In genomic region chrX:124098089-124098488, GRCh38 we compare ENCODE assay signal across 8 cellular contexts.
A peak's percentile ranks its signal among the peaks of the same experiment; 100 is the strongest.
DNase-seq lines count a peak whose midpoint lies in the region; ATAC-seq and TF ChIP-seq lines count a peak whose summit lies in the region.

No MANE protein-coding gene starts in this region.

- H3K27me3 ChIP-seq in CD4-positive, alpha-beta memory T cell (ENCODE audit: insufficient read depth, low read length) = no peaks in the 10 kb centered on the region
- H3K27me3 ChIP-seq in spleen (replicated peaks in 1 of 7) = no peaks in the 10 kb centered on the region

- H3K27me3 Mint-ChIP-seq in CD4-positive, alpha-beta memory T cell = no peaks in the 10 kb centered on the region
- no peaks in the 10 kb centered on the region for H3K27me3 Mint-ChIP-seq in activated naive CD4-positive, alpha-beta T cell treated with anti-CD3 and anti-CD28 coated beads, Interleukin-2, amount 10 ng/mL, durations not matched to agents 7 days and 5 days

- peaks cover 9 to 50% of the 10 kb centered on the region in 2 donors for H3K36me3 Mint-ChIP-seq in CD4-positive, alpha-beta memory T cell
- peaks cover 34% of the 10 kb centered on the region for H3K36me3 Mint-ChIP-seq in activated naive CD4-positive, alpha-beta T cell treated with anti-CD3 and anti-CD28 coated beads, Interleukin-2, amount 10 ng/mL, durations not matched to agents 7 days and 5 days

- no peak for TF ChIP-seq POLR2A in spleen (IDR thresholded peaks at IDR 0.05)

- no peak overlapping the region for H3K4me3 ChIP-seq in CD4-positive, alpha-beta memory T cell (ENCODE audit: low read length in 2 of 2)
- H3K4me3 ChIP-seq in spleen = no peak overlapping the region

- CTCF ChIA-PET in CD4-positive, alpha-beta memory T cell (lab: Charles Lee; ENCODE audit: partially characterized antibody) = interaction anchor here (0.6 kb wide), 1 partner anchor 233 kb away, joined by 3 read pairs; no protein-coding TSS in a partner anchor
- CTCF ChIA-PET in activated naive CD4-positive, alpha-beta T cell treated with anti-CD3 and anti-CD28 coated beads, Interleukin-2, amount 10 ng/mL, durations not matched to agents 7 days and 5 days (lab: Charles Lee) = no interaction called here

- no peaks in the 10 kb centered on the region for H3K9me3 ChIP-seq in CD4-positive, alpha-beta memory T cell (ENCODE audit: control insufficient read depth in 1 of 2, low read length in 2 of 2)
- no peaks in the 10 kb centered on the region for H3K9me3 ChIP-seq in spleen

- ATAC-seq in HG02763 (IDR thresholded peaks at IDR 0.05; ENCODE audit: unreplicated experiment) = no peak

- no peak overlapping the region for H3K27ac ChIP-seq in CD4-positive, alpha-beta memory T cell (ENCODE audit: low read depth, low read length)
- H3K27ac ChIP-seq in spleen = no peak overlapping the region

- H3K4me3 Mint-ChIP-seq in CD4-positive, alpha-beta memory T cell = no peak overlapping the region
- no peak overlapping the region for H3K4me3 Mint-ChIP-seq in activated naive CD4-positive, alpha-beta T cell treated with anti-CD3 and anti-CD28 coated beads, Interleukin-2, amount 10 ng/mL, durations not matched to agents 7 days and 5 days

- TF ChIP-seq CTCF in spleen (IDR thresholded peaks at IDR 0.05 in 8 of 11, conservative IDR thresholded peaks at IDR 0.05 in 3 of 11) = peak in 8 of 11 experiments; percentile 21 to 59 (median 46)

- intact Hi-C loops in CD4-positive, alpha-beta memory T cell (cut with micrococcal nuclease) = no loop called here
- intact Hi-C loops in spleen (cut with DNase I; ENCODE audit: low total_unique reads) = no loop called here

- no peaks in the 10 kb centered on the region for H3K4me1 ChIP-seq in CD4-positive, alpha-beta memory T cell (ENCODE audit: insufficient read depth, low read length)
- no peaks in the 10 kb centered on the region for H3K4me1 ChIP-seq in spleen

- POLR2A ChIA-PET in CD4-positive, alpha-beta memory T cell (lab: Charles Lee; ENCODE audit: partially characterized antibody) = no interaction called here

- peaks cover 6% of the 10 kb centered on the region for H3K36me3 ChIP-seq in CD4-positive, alpha-beta memory T cell (ENCODE audit: insufficient read depth, low read length)
- H3K36me3 ChIP-seq in spleen = peaks cover 0 to 84% (median 19%) of the 10 kb centered on the region in 6 donors

- DNase-seq in CD4-positive, alpha-beta memory T cell = peak in 4 of 5 donors; percentile 12 to 33 (median 21)
- DNase-seq in H4 (ENCODE audit: low spot score) (peak; percentile 31), SIG-M5 (lab: John Stamatoyannopoulos, UW) (peak; percentile 2), fibroblast of peridontal ligament (ENCODE audit: extremely low read depth) (peak; percentile 42), spleen (no peak), GM19240 (ENCODE audit: insufficient read length, low spot score) (no peak)
- no peak for DNase-seq in activated naive CD4-positive, alpha-beta T cell treated with anti-CD3 and anti-CD28 coated beads, Interleukin-2, amount 10 ng/mL, durations not matched to agents 7 days and 5 days

- peak overlapping the region in 2 of 7 donors; percentile 12 to 65 for H3K27ac Mint-ChIP-seq in CD4-positive, alpha-beta memory T cell
- H3K27ac Mint-ChIP-seq in activated naive CD4-positive, alpha-beta T cell treated with anti-CD3 and anti-CD28 coated beads, Interleukin-2, amount 10 ng/mL, durations not matched to agents 7 days and 5 days = no peak overlapping the region

- peaks cover 0 to 1% (median under 1%) of the 10 kb centered on the region in 4 donors for H3K4me1 Mint-ChIP-seq in CD4-positive, alpha-beta memory T cell
- peaks cover 2% of the 10 kb centered on the region for H3K4me1 Mint-ChIP-seq in activated naive CD4-positive, alpha-beta T cell treated with anti-CD3 and anti-CD28 coated beads, Interleukin-2, amount 10 ng/mL, durations not matched to agents 7 days and 5 days

- H3K9me3 Mint-ChIP-seq in CD4-positive, alpha-beta memory T cell = no peaks in the 10 kb centered on the region
- H3K9me3 Mint-ChIP-seq in activated naive CD4-positive, alpha-beta T cell treated with anti-CD3 and anti-CD28 coated beads, Interleukin-2, amount 10 ng/mL, durations not matched to agents 7 days and 5 days = no peaks in the 10 kb centered on the region

Comparison
In these comparisons a context has a peak if more than half of its experiments do, and no peak if none do; other contexts are left out.
1. DNase-seq: peak in CD4-positive, alpha-beta memory T cell (4 of 5), H4 (single experiment), SIG-M5 (single experiment) and fibroblast of peridontal ligament (single experiment); none in spleen (single experiment), GM19240 (single experiment) and activated naive CD4-positive, alpha-beta T cell treated with anti-CD3 and anti-CD28 coated beads, Interleukin-2, amount 10 ng/mL, durations not matched to agents 7 days and 5 days (single experiment).